In the genomic region with DNA sequence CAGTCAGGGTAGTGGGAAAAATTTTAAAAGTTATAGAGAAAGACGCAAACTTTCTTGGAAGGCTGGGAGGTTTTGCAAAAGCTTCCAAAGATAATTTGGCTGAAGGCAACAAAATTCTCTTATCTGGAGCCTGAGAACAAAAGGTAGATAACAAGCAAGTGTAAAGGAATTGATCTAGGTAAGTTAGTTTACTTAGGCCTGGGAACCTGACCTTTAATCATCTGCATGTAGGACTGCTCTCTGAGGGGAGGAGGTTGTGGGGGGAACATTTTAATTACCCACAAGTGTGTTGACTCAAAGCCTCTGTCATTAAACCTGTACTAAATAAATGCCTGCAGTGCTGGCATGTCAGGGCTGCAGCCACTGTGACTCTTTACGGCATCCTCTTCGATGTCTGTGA, we compare ENCODE assay signal across 22 cellular contexts.
A peak's percentile ranks its signal among the peaks of the same experiment; 100 is the strongest.
DNase-seq lines count a peak whose midpoint lies in the region; ATAC-seq, FAIRE-seq and TF ChIP-seq lines count a peak whose summit lies in the region.
"Had no signal": no experiment of that assay in that cellular context is flagged by ENCODE, and none has a peak within 500 bp of the region (broad histone marks: within the 10 kb centered on the region; RNA-seq: fewer than 3 reads in every experiment).

No MANE protein-coding gene starts in this region.

- intact Hi-C loops in Right ventricle myocardium inferior (cut with DNase I) = no loop called here
- intact Hi-C loops in heart right ventricle (cut with DNase I) = no loop called here
- intact Hi-C loops in pancreas (cut with DNase I) = no loop called here

- no peaks in the 10 kb centered on the region for H3K27me3 ChIP-seq in heart right ventricle
- H3K27me3 ChIP-seq in Karpas-422 (ENCODE audit: low read length) = no peaks in the 10 kb centered on the region
- no peaks in the 10 kb centered on the region for H3K27me3 ChIP-seq in endodermal cell (ENCODE audit: control insufficient read depth, insufficient read depth, low read length, poor library complexity, severe bottlenecking)
- H3K27me3 ChIP-seq in pancreas = no peaks in the 10 kb centered on the region
- H3K27me3 ChIP-seq: BLaER1 treated with 17β-estradiol and CSF1 and Interleukin-3, amounts not matched to agents 10 nM and 100 nM had no signal

- peak overlapping the region; percentile 80 for H2AFZ ChIP-seq in Karpas-422 (ENCODE audit: low read length)

- H3K4me1 Mint-ChIP-seq in endodermal cell = no peaks in the 10 kb centered on the region
- H3K4me1 Mint-ChIP-seq: B cell had no signal

- no peak for FAIRE-seq in pancreas (lab: Jason Lieb, UNC)
- FAIRE-seq: A549, G401.6, GM12891, GM19239 had no signal

- no peaks in the 10 kb centered on the region for H4K20me1 ChIP-seq in Karpas-422 (ENCODE audit: insufficient read depth, low read depth, low read length)
- H4K20me1 ChIP-seq: BLaER1 treated with 17β-estradiol and CSF1 and Interleukin-3, amounts not matched to agents 10 nM and 100 nM had no signal

- H3K27me3 Mint-ChIP-seq in endodermal cell (ENCODE audit: insufficient read depth) = no peaks in the 10 kb centered on the region
- H3K27me3 Mint-ChIP-seq: B cell; CD4-positive, alpha-beta T cell had no signal

- H3K9me2 ChIP-seq in Karpas-422 (replicated peaks; ENCODE audit: insufficient read depth, low read length) = no peaks in the 10 kb centered on the region

- H3K4me3 ChIP-seq in heart right ventricle = no peak overlapping the region
- no peak overlapping the region for H3K4me3 ChIP-seq in Karpas-422 (ENCODE audit: low read length)
- H3K4me3 ChIP-seq in endodermal cell (ENCODE audit: low read length) = peak overlapping the region; percentile 47
- H3K4me3 ChIP-seq in pancreas = no peak overlapping the region
- H3K4me3 ChIP-seq: A549; BLaER1 treated with 17β-estradiol and CSF1 and Interleukin-3, amounts not matched to agents 10 nM and 100 nM had no signal

- DNase-seq in Right ventricle myocardium inferior (ENCODE audit: missing footprints) (peak; percentile 16), heart right ventricle (no peak), Karpas-422 (no peak), endodermal cell (no peak), pancreas (no peak), ecto neural progenitor cell (ENCODE audit: low spot score) (no peak)
- DNase-seq: AML-193; Caco-2; Calu3; CD4-positive, alpha-beta T cell; CD8-positive, alpha-beta T cell; DMS79 treated with DMSO at 0.1 percent for 48 hours; GF-D8 had no signal

- H3K79me2 ChIP-seq in Karpas-422 (ENCODE audit: low read length) = no peaks in the 10 kb centered on the region

- H3K9me3 Mint-ChIP-seq in endodermal cell = peaks cover 44% of the 10 kb centered on the region
- H3K9me3 Mint-ChIP-seq: CD4-positive, alpha-beta T cell had no signal

- no peak overlapping the region for H3K27ac ChIP-seq in heart right ventricle
- H3K27ac ChIP-seq in Karpas-422 (ENCODE audit: low read length) = no peak overlapping the region
- no peak overlapping the region for H3K27ac ChIP-seq in endodermal cell (ENCODE audit: low read depth, low read length)
- no peak overlapping the region for H3K27ac ChIP-seq in pancreas
- H3K27ac ChIP-seq: 22Rv1; A549; BLaER1 treated with 17β-estradiol and CSF1 and Interleukin-3, amounts not matched to agents 10 nM and 100 nM; C4-2B had no signal

- H3K9ac ChIP-seq in Karpas-422 (ENCODE audit: low read length) (no peak overlapping the region), endodermal cell (ENCODE audit: extremely low read depth, low read length, poor library complexity, severe bottlenecking) (no peak overlapping the region)
- H3K9ac ChIP-seq: BLaER1 treated with 17β-estradiol and CSF1 and Interleukin-3, amounts not matched to agents 10 nM and 100 nM had no signal

- WGBS in heart right ventricle, 2 donors = 94 to 95% methylated on average over 3 of the region's 3 CpGs
- WGBS in endodermal cell (ENCODE audit: insufficient coverage in 1 of 2, insufficient read length in 1 of 2), 2 experiments = 92 to 100% methylated on average over 3 of the region's 3 CpGs
- 80 to 87% methylated on average over 3 of the region's 3 CpGs for WGBS in pancreas, 2 donors

- H3K27ac Mint-ChIP-seq in endodermal cell = no peak overlapping the region
- H3K27ac Mint-ChIP-seq: B cell; CD4-positive, alpha-beta T cell; CD8-positive, alpha-beta T cell had no signal

- no peaks in the 10 kb centered on the region for H3K9me3 ChIP-seq in heart right ventricle
- no peaks in the 10 kb centered on the region for H3K9me3 ChIP-seq in Karpas-422 (ENCODE audit: low read length)
- peaks cover 70% of the 10 kb centered on the region for H3K9me3 ChIP-seq in endodermal cell (ENCODE audit: control insufficient read depth, low read length)
- no peaks in the 10 kb centered on the region for H3K9me3 ChIP-seq in pancreas
- H3K9me3 ChIP-seq: A549; BLaER1 treated with 17β-estradiol and CSF1 and Interleukin-3, amounts not matched to agents 10 nM and 100 nM; Caco-2 had no signal

- no peak overlapping the region for H3K4me3 Mint-ChIP-seq in endodermal cell
- H3K4me3 Mint-ChIP-seq: B cell; CD4-positive, alpha-beta T cell; CD8-positive, alpha-beta T cell had no signal

- no peaks in the 10 kb centered on the region for H3K36me3 ChIP-seq in heart right ventricle
- H3K36me3 ChIP-seq in Karpas-422 (ENCODE audit: insufficient read depth, low read length) = no peaks in the 10 kb centered on the region
- H3K36me3 ChIP-seq in endodermal cell (ENCODE audit: control insufficient read depth, insufficient read depth, low read length) = no peaks in the 10 kb centered on the region
- H3K36me3 ChIP-seq in pancreas = no peaks in the 10 kb centered on the region
- H3K36me3 ChIP-seq: BLaER1 treated with 17β-estradiol and CSF1 and Interleukin-3, amounts not matched to agents 10 nM and 100 nM had no signal

- no peaks in the 10 kb centered on the region for H3K4me1 ChIP-seq in heart right ventricle
- H3K4me1 ChIP-seq in Karpas-422 (ENCODE audit: low read length) = no peaks in the 10 kb centered on the region
- H3K4me1 ChIP-seq in endodermal cell (ENCODE audit: control insufficient read depth, insufficient read depth, low read length) = no peaks in the 10 kb centered on the region
- H3K4me1 ChIP-seq in pancreas = no peaks in the 10 kb centered on the region
- H3K4me1 ChIP-seq: A549; BLaER1 treated with 17β-estradiol and CSF1 and Interleukin-3, amounts not matched to agents 10 nM and 100 nM; Caco-2 had no signal

- no peak overlapping the region for H3K4me2 ChIP-seq in Karpas-422 (ENCODE audit: low read depth, low read length, poor library complexity, severe bottlenecking)
- H3K4me2 ChIP-seq: A549; BLaER1 treated with 17β-estradiol and CSF1 and Interleukin-3, amounts not matched to agents 10 nM and 100 nM had no signal

- peaks cover 13% of the 10 kb centered on the region for H3K36me3 Mint-ChIP-seq in endodermal cell (ENCODE audit: low read depth)
- H3K36me3 Mint-ChIP-seq: CD8-positive, alpha-beta T cell had no signal

- TF ChIP-seq CTCF in heart right ventricle (IDR thresholded peaks at IDR 0.05) = no peak
- TF ChIP-seq CTCF in endodermal cell (conservative IDR thresholded peaks at IDR 0.05) = no peak
- TF ChIP-seq CTCF in pancreas (IDR thresholded peaks at IDR 0.05) = no peak

- no peak for ATAC-seq in Right ventricle myocardium inferior
- ATAC-seq in heart right ventricle = no peak
- no peak for ATAC-seq in pancreas
- ATAC-seq in GM21717 (IDR thresholded peaks at IDR 0.05; ENCODE audit: unreplicated experiment) = no peak
- ATAC-seq: A549; CD8-positive, alpha-beta T cell had no signal
